In the genomic region with DNA sequence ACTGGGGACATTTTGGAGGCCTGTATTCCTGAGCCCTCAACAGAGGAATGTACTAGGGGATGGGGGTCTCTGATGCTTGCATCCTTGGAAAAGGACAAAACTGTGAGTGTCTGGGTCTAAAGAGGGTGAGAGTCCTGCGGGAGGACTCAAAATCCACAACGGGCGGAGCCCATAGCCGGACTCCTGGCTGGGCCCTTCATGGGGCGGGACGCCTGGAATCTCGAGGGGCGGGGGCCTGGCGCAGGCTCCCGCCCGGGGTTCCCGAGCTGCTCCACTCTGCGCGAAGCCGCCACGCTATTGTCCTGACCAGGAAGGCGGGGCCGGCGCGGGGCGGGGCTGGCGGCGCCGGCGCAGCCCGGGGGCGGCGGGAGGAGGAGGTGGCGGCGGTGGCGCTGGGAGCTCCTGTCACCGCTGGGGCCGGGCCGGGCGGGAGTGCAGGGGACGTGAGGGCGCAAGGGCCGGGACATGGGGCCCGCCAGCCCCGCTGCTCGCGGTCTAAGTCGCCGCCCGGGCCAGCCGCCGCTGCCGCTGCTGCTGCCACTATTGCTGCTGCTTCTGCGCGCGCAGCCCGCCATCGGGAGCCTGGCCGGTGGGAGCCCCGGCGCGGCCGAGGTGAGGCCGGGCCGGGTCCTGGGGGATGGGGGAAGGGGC, we compare ENCODE assay signal across 8 cellular contexts.
DNase-seq lines count a peak whose midpoint lies in the region; ATAC-seq and TF ChIP-seq lines count a peak whose summit lies in the region.

Gene APLP1 (plus strand): TSS at position 403 of the 651 bp plus-strand sequence. CDS start 63 bp downstream, at position 466.

- no peak for ATAC-seq in HG03135 (IDR thresholded peaks at IDR 0.05; ENCODE audit: unreplicated experiment)

- DNase-seq in GM12865 (ENCODE audit: low read depth) = peak; percentile 47
- peak; percentile 57 for DNase-seq in NCI-H128 (lab: John Stamatoyannopoulos, UW; ENCODE audit: unreplicated experiment)
- peak; percentile 37 for DNase-seq in activated CD4-positive, CD25-positive, alpha-beta regulatory T cell treated with anti-CD3 and anti-CD28 coated beads, Interleukin-2, amount 50 U/mL, for 16 hours (ENCODE audit: low read depth, low spot score)
- peak in 60 of 61 donors; percentile 4 to 95 (median 87) for DNase-seq in caudate nucleus (lab: John Stamatoyannopoulos, UW)
- DNase-seq in islet precursor cell = peak; percentile 87
- DNase-seq in stimulated activated CD4-positive, alpha-beta T cell treated with anti-CD3 and anti-CD28 coated beads, Interleukin-1b, Interleukin-23, amount 100 ng/mL, for 4 hours (ENCODE audit: low read depth in 2 of 2) = peak; percentile 63 to 77
- DNase-seq in OCI-M2 (lab: John Stamatoyannopoulos, UW; ENCODE audit: unreplicated experiment) = no peak

- TF ChIP-seq CTCF in GM12865 (IDR thresholded peaks at IDR 0.05; ENCODE audit: insufficient read depth, low read depth, low read length, missing control alignments) = no peak

- peak within 1 kb of the TSS; percentile 99 for H3K27ac ChIP-seq in caudate nucleus (ENCODE audit: low read depth, low read length)

- H3K4me3 ChIP-seq in GM12865 (ENCODE audit: low read depth, low read length) = peak within 1 kb of the TSS; percentile 4
